In genomic region chr12:25376392-25376791, GRCh38 we compare ENCODE assay signal across 24 cellular contexts.
DNase-seq lines count a peak whose midpoint lies in the region; ATAC-seq, FAIRE-seq and TF ChIP-seq lines count a peak whose summit lies in the region.
"Had no signal": no experiment of that assay in that cellular context is flagged by ENCODE, and none has a peak within 500 bp of the region (broad histone marks: within the 10 kb centered on the region; RNA-seq: fewer than 3 reads in every experiment).

No MANE protein-coding gene starts in this region.

- no peaks in the 10 kb centered on the region for H3K4me1 ChIP-seq in upper lobe of right lung
- H3K4me1 ChIP-seq: body of pancreas, left ventricle myocardium inferior, pancreas, right atrium auricular region had no signal

- H3K36me3 ChIP-seq in upper lobe of right lung: no peaks in the 10 kb centered on the region
- H3K36me3 ChIP-seq: left ventricle myocardium inferior, pancreas, right atrium auricular region had no signal

- DNase-seq in NOMO-1 (lab: John Stamatoyannopoulos, UW; ENCODE audit: unreplicated experiment in 2 of 2): peak; percentile 2 to 24
- DNase-seq in NOMO-1 treated with dmso at 0.1 percent for 144 hours (lab: John Stamatoyannopoulos, UW; ENCODE audit: unreplicated experiment): no peak
- no peak for DNase-seq in activated naive CD8-positive, alpha-beta T cell treated with anti-CD3 and anti-CD28 coated beads, Interleukin-2, amount 50 U/mL, for 24 hours
- no peak for DNase-seq in activated CD4-positive, alpha-beta memory T cell treated with anti-CD3 and anti-CD28 coated beads for 36 hours
- no peak for DNase-seq in upper lobe of right lung
- DNase-seq in RWPE1 (ENCODE audit: low spot score): no peak
- DNase-seq in GM19239 (ENCODE audit: insufficient read length, low spot score): no peak
- DNase-seq: activated CD4-positive, alpha-beta T cell treated with anti-CD3 and anti-CD28 coated beads for 48 hours; activated T-cell treated with anti-CD3 and anti-CD28 coated beads for 4 hours; body of pancreas; Calu3; effector CD8-positive, alpha-beta T cell; hippocampal formation; left ventricle myocardium inferior; midbrain; NCI-H1417; NCI-H446 treated with DMSO at 0.1 percent for 48 hours; pancreas had no signal

- ATAC-seq in activated naive CD8-positive, alpha-beta T cell treated with anti-CD3 and anti-CD28 coated beads, Interleukin-2, amount 50 U/mL, for 24 hours: no peak
- ATAC-seq in upper lobe of right lung: peak; percentile 46
- ATAC-seq: body of pancreas, GM23338 had no signal

- no peak for FAIRE-seq in GM19239 (lab: Jason Lieb, UNC)
- FAIRE-seq: frontal cortex, pancreas had no signal

- no peaks in the 10 kb centered on the region for H3K9me3 ChIP-seq in upper lobe of right lung
- H3K9me3 ChIP-seq: body of pancreas, left ventricle myocardium inferior, pancreas, right atrium auricular region had no signal

- H3K4me1 Mint-ChIP-seq in activated naive CD8-positive, alpha-beta T cell (ENCODE audit: low read depth): peaks cover 44% of the 10 kb centered on the region
- H3K4me1 Mint-ChIP-seq in activated naive CD8-positive, alpha-beta T cell treated with anti-CD3 and anti-CD28 coated beads, Interleukin-2, amount 50 U/mL, for 24 hours: peaks cover 61% of the 10 kb centered on the region
- peaks cover 48% of the 10 kb centered on the region for H3K4me1 Mint-ChIP-seq in activated CD4-positive, alpha-beta memory T cell treated with anti-CD3 and anti-CD28 coated beads for 36 hours (ENCODE audit: low read depth)

- H3K36me3 Mint-ChIP-seq in activated naive CD8-positive, alpha-beta T cell: peaks cover 2% of the 10 kb centered on the region
- H3K36me3 Mint-ChIP-seq in activated naive CD8-positive, alpha-beta T cell treated with anti-CD3 and anti-CD28 coated beads, Interleukin-2, amount 50 U/mL, for 24 hours (ENCODE audit: low read depth): no peaks in the 10 kb centered on the region
- no peaks in the 10 kb centered on the region for H3K36me3 Mint-ChIP-seq in activated CD4-positive, alpha-beta memory T cell treated with anti-CD3 and anti-CD28 coated beads for 36 hours
- H3K36me3 Mint-ChIP-seq: type B pancreatic cell had no signal

- no peak overlapping the region for H3K4me3 ChIP-seq in upper lobe of right lung
- H3K4me3 ChIP-seq: body of pancreas, GM23338, left ventricle myocardium inferior, pancreas, right atrium auricular region had no signal

- peak overlapping the region; percentile 88 for H3K27ac Mint-ChIP-seq in activated naive CD8-positive, alpha-beta T cell
- no peak overlapping the region for H3K27ac Mint-ChIP-seq in activated naive CD8-positive, alpha-beta T cell treated with anti-CD3 and anti-CD28 coated beads, Interleukin-2, amount 50 U/mL, for 24 hours
- peak overlapping the region; percentile 62 for H3K27ac Mint-ChIP-seq in activated CD4-positive, alpha-beta memory T cell treated with anti-CD3 and anti-CD28 coated beads for 36 hours
- H3K27ac Mint-ChIP-seq: GM23338, nephron, type B pancreatic cell had no signal

- TF ChIP-seq CTCF in upper lobe of right lung (IDR thresholded peaks at IDR 0.05) (no peak), RWPE1 (conservative IDR thresholded peaks at IDR 0.05; ENCODE audit: low read depth) (no peak)

- CTCF ChIA-PET in activated CD4-positive, alpha-beta memory T cell treated with anti-CD3 and anti-CD28 coated beads for 36 hours (lab: Charles Lee): interaction anchor here (0.6 to 2.0 kb wide), 3 partner anchors 9 to 135 kb away, joined by 3 to 8 read pairs (median 4); no protein-coding TSS in a partner anchor
- CTCF ChIA-PET in RWPE1 (lab: Yijun Ruan, JAX): interaction anchor here (0.7 kb wide), 1 partner anchor 11 kb away, joined by 3 read pairs; no protein-coding TSS in a partner anchor

- H3K27me3 Mint-ChIP-seq in activated naive CD8-positive, alpha-beta T cell: no peaks in the 10 kb centered on the region
- H3K27me3 Mint-ChIP-seq in activated naive CD8-positive, alpha-beta T cell treated with anti-CD3 and anti-CD28 coated beads, Interleukin-2, amount 50 U/mL, for 24 hours: peaks cover 2% of the 10 kb centered on the region
- no peaks in the 10 kb centered on the region for H3K27me3 Mint-ChIP-seq in activated CD4-positive, alpha-beta memory T cell treated with anti-CD3 and anti-CD28 coated beads for 36 hours

- no peaks in the 10 kb centered on the region for H3K27me3 ChIP-seq in upper lobe of right lung
- H3K27me3 ChIP-seq: body of pancreas, pancreas, right atrium auricular region had no signal

- POLR2A ChIA-PET in activated CD4-positive, alpha-beta memory T cell treated with anti-CD3 and anti-CD28 coated beads for 36 hours (lab: Charles Lee): interaction anchor here (1.3 kb wide), 1 partner anchor 12 kb away, joined by 5 read pairs; no protein-coding TSS in a partner anchor
- POLR2A ChIA-PET in RWPE1 (lab: Yijun Ruan, JAX; ENCODE audit: low non-redundant PET): no interaction called here

- H3K27ac ChIP-seq in upper lobe of right lung (no peak overlapping the region), RWPE1 (no peak overlapping the region)
- H3K27ac ChIP-seq: body of pancreas, left ventricle myocardium inferior, pancreas, right atrium auricular region had no signal

- intact Hi-C loops in activated CD4-positive, alpha-beta memory T cell treated with anti-CD3 and anti-CD28 coated beads for 36 hours (cut with micrococcal nuclease): no loop called here
- intact Hi-C loops in upper lobe of right lung (cut with DNase I): no loop called here

- H3K9me3 Mint-ChIP-seq in activated naive CD8-positive, alpha-beta T cell (ENCODE audit: low read depth): no peaks in the 10 kb centered on the region
- H3K9me3 Mint-ChIP-seq in activated naive CD8-positive, alpha-beta T cell treated with anti-CD3 and anti-CD28 coated beads, Interleukin-2, amount 50 U/mL, for 24 hours: no peaks in the 10 kb centered on the region
- H3K9me3 Mint-ChIP-seq in activated CD4-positive, alpha-beta memory T cell treated with anti-CD3 and anti-CD28 coated beads for 36 hours: no peaks in the 10 kb centered on the region
- H3K9me3 Mint-ChIP-seq: GM23338, nephron had no signal

- H3K4me3 Mint-ChIP-seq in activated naive CD8-positive, alpha-beta T cell: peak overlapping the region; percentile 12
- H3K4me3 Mint-ChIP-seq in activated naive CD8-positive, alpha-beta T cell treated with anti-CD3 and anti-CD28 coated beads, Interleukin-2, amount 50 U/mL, for 24 hours: no peak overlapping the region
- H3K4me3 Mint-ChIP-seq in activated CD4-positive, alpha-beta memory T cell treated with anti-CD3 and anti-CD28 coated beads for 36 hours: no peak overlapping the region
- H3K4me3 Mint-ChIP-seq: GM23338, nephron, type B pancreatic cell had no signal

Comparison
In these comparisons a context has a peak if more than half of its experiments do, and no peak if none do; other contexts are left out.
1. DNase-seq: peak in NOMO-1 (2 of 2); none in NOMO-1 treated with dmso at 0.1 percent for 144 hours (single experiment), activated naive CD8-positive, alpha-beta T cell treated with anti-CD3 and anti-CD28 coated beads, Interleukin-2, amount 50 U/mL, for 24 hours (single experiment), activated CD4-positive, alpha-beta memory T cell treated with anti-CD3 and anti-CD28 coated beads for 36 hours (single experiment), upper lobe of right lung (single experiment), RWPE1 (single experiment) and GM19239 (single experiment).